Comparison of ENCODE assay signal across 2 cellular contexts in the genomic region with DNA sequence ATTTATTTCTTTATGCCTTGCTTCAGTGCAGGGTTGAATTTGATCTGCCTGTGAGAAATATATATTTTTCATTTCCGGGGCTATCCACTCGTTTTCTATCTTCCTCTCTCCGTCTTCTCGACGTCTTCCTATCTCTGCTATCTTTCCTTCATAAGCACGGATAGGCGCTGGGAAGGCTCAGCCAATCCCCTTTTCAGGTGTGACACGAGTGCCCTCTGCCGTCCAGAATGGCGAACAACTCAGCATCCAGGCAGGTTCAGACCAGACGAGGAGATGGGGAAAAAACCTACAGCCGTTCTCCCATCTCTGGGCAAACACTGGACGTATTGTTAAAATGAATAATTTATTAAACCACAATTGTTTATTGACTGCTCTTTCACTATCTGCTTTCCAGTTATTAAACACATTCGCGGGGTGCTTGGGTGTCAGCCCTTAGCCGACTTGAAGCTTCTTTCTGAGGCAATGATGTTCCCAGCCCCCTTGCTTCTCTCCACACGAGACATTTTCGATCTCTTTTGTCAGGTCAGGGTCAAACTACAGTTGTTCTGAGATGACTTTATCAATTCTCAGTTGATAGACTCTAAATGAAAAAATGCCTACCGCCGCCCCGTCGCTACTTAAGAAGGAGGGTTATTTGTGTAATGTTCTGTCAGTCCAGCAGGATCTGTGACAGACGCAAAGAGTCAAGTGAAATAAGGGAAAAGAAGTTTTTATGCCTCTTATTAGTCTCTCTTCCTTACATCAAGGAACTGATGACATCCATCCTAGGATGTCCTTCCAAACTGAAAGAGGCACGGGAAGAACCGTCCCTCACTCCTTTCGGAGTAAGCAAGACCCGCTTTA.
TF ChIP-seq lines count a peak whose summit lies in the region.

No MANE protein-coding gene starts in this region.

TF ChIP-seq in SK-N-SH, 30 proteins besides CTCF, POLR2A, EP300 and RAD21 (continued from another document):
- TF ChIP-seq, protein P1, sequence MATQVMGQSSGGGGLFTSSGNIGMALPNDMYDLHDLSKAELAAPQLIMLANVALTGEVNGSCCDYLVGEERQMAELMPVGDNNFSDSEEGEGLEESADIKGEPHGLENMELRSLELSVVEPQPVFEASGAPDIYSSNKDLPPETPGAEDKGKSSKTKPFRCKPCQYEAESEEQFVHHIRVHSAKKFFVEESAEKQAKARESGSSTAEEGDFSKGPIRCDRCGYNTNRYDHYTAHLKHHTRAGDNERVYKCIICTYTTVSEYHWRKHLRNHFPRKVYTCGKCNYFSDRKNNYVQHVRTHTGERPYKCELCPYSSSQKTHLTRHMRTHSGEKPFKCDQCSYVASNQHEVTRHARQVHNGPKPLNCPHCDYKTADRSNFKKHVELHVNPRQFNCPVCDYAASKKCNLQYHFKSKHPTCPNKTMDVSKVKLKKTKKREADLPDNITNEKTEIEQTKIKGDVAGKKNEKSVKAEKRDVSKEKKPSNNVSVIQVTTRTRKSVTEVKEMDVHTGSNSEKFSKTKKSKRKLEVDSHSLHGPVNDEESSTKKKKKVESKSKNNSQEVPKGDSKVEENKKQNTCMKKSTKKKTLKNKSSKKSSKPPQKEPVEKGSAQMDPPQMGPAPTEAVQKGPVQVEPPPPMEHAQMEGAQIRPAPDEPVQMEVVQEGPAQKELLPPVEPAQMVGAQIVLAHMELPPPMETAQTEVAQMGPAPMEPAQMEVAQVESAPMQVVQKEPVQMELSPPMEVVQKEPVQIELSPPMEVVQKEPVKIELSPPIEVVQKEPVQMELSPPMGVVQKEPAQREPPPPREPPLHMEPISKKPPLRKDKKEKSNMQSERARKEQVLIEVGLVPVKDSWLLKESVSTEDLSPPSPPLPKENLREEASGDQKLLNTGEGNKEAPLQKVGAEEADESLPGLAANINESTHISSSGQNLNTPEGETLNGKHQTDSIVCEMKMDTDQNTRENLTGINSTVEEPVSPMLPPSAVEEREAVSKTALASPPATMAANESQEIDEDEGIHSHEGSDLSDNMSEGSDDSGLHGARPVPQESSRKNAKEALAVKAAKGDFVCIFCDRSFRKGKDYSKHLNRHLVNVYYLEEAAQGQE (IDR thresholded peaks at IDR 0.05; ENCODE audit: low read depth, low read length) = no peak
- TF ChIP-seq MXI1 (IDR thresholded peaks at IDR 0.05; ENCODE audit: low read depth, low read length) = no peak
- TF ChIP-seq, protein P2, sequence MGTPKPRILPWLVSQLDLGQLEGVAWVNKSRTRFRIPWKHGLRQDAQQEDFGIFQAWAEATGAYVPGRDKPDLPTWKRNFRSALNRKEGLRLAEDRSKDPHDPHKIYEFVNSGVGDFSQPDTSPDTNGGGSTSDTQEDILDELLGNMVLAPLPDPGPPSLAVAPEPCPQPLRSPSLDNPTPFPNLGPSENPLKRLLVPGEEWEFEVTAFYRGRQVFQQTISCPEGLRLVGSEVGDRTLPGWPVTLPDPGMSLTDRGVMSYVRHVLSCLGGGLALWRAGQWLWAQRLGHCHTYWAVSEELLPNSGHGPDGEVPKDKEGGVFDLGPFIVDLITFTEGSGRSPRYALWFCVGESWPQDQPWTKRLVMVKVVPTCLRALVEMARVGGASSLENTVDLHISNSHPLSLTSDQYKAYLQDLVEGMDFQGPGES (IDR thresholded peaks at IDR 0.05; ENCODE audit: low read depth, low read length) = no peak
- TF ChIP-seq, protein P3, sequence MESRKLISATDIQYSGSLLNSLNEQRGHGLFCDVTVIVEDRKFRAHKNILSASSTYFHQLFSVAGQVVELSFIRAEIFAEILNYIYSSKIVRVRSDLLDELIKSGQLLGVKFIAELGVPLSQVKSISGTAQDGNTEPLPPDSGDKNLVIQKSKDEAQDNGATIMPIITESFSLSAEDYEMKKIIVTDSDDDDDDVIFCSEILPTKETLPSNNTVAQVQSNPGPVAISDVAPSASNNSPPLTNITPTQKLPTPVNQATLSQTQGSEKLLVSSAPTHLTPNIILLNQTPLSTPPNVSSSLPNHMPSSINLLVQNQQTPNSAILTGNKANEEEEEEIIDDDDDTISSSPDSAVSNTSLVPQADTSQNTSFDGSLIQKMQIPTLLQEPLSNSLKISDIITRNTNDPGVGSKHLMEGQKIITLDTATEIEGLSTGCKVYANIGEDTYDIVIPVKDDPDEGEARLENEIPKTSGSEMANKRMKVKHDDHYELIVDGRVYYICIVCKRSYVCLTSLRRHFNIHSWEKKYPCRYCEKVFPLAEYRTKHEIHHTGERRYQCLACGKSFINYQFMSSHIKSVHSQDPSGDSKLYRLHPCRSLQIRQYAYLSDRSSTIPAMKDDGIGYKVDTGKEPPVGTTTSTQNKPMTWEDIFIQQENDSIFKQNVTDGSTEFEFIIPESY (IDR thresholded peaks at IDR 0.05; ENCODE audit: borderline replicate concordance, low read depth) = no peak
- no peak for TF ChIP-seq RXRA (IDR thresholded peaks at IDR 0.05; ENCODE audit: borderline replicate concordance, low read depth)
- TF ChIP-seq CHD2 (IDR thresholded peaks at IDR 0.05; ENCODE audit: low read length, partially characterized antibody) = peak; percentile 42
- no peak for TF ChIP-seq RFX5 (IDR thresholded peaks at IDR 0.05; ENCODE audit: low read length)
- peak; percentile 70 for TF ChIP-seq GATA2 (CRISPR knock-in tag; IDR thresholded peaks at IDR 0.05)
- TF ChIP-seq, protein P4, sequence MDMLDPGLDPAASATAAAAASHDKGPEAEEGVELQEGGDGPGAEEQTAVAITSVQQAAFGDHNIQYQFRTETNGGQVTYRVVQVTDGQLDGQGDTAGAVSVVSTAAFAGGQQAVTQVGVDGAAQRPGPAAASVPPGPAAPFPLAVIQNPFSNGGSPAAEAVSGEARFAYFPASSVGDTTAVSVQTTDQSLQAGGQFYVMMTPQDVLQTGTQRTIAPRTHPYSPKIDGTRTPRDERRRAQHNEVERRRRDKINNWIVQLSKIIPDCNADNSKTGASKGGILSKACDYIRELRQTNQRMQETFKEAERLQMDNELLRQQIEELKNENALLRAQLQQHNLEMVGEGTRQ (IDR thresholded peaks at IDR 0.05; ENCODE audit: borderline replicate concordance, low read depth, low read length) = no peak
- TF ChIP-seq SMC3 (IDR thresholded peaks at IDR 0.05; ENCODE audit: low read depth, low read length) = peak; percentile 79
- no peak for TF ChIP-seq MEF2A (IDR thresholded peaks at IDR 0.05; ENCODE audit: borderline replicate concordance, low read depth)
- 0 out of 2 replicates have a peak, but pooled peaks have one; percentile 19 for TF ChIP-seq RCOR1 (IDR thresholded peaks at IDR 0.05; ENCODE audit: low read length)
- TF ChIP-seq ELF1 (IDR thresholded peaks at IDR 0.05) = no peak

TF ChIP-seq in HepG2, 621 proteins besides CTCF, POLR2A, EP300 and RAD21 (continued from another document):
- TF ChIP-seq, protein P5, sequence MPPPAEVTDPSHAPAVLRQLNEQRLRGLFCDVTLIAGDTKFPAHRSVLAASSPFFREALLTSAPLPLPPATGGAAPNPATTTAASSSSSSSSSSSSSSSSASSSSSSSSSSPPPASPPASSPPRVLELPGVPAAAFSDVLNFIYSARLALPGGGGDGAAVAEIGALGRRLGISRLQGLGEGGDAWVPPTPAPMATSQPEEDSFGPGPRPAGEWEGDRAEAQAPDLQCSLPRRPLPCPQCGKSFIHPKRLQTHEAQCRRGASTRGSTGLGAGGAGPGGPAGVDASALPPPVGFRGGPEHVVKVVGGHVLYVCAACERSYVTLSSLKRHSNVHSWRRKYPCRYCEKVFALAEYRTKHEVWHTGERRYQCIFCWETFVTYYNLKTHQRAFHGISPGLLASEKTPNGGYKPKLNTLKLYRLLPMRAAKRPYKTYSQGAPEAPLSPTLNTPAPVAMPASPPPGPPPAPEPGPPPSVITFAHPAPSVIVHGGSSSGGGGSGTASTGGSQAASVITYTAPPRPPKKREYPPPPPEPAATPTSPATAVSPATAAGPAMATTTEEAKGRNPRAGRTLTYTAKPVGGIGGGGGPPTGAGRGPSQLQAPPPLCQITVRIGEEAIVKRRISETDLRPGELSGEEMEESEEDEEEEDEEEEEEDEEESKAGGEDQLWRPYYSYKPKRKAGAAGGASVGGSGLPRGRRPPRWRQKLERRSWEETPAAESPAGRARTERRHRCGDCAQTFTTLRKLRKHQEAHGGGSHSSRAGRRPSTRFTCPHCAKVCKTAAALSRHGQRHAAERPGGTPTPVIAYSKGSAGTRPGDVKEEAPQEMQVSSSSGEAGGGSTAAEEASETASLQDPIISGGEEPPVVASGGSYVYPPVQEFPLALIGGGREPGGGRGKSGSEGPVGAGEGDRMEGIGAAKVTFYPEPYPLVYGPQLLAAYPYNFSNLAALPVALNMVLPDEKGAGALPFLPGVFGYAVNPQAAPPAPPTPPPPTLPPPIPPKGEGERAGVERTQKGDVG (CRISPR knock-in tag; IDR thresholded peaks at IDR 0.05; ENCODE audit: borderline replicate concordance) = no peak
- TF ChIP-seq ZNF121 (CRISPR knock-in tag; IDR thresholded peaks at IDR 0.05) (no peak), ZIK1 (CRISPR knock-in tag; IDR thresholded peaks at IDR 0.05; ENCODE audit: borderline replicate concordance, low read depth) (no peak), KDM2A (CRISPR knock-in tag; IDR thresholded peaks at IDR 0.05; ENCODE audit: borderline replicate concordance, low read depth) (0 out of 2 replicates have a peak, but pooled peaks have one; percentile 18), ZNF781 (CRISPR knock-in tag; IDR thresholded peaks at IDR 0.05; ENCODE audit: borderline replicate concordance, not compliant biosample characterization) (no peak), KDM5A (IDR thresholded peaks at IDR 0.05; ENCODE audit: borderline replicate concordance, low read length) (no peak), MAFG (CRISPR knock-in tag; IDR thresholded peaks at IDR 0.05) (no peak), NFATC3 (CRISPR knock-in tag; IDR thresholded peaks at IDR 0.05) (no peak), GTF2F1 (IDR thresholded peaks at IDR 0.05; ENCODE audit: low read length) (no peak), KAT7 (CRISPR knock-in tag; IDR thresholded peaks at IDR 0.05; ENCODE audit: borderline replicate concordance) (no peak), ZMYM4 (CRISPR knock-in tag; IDR thresholded peaks at IDR 0.05) (no peak), TAF15 (IDR thresholded peaks at IDR 0.05; ENCODE audit: low read depth, low read length, poor library complexity, severe bottlenecking) (no peak), NFE2 (CRISPR knock-in tag; IDR thresholded peaks at IDR 0.05) (no peak), STAG1 (CRISPR knock-in tag; IDR thresholded peaks at IDR 0.05) (peak; percentile 81), ZSCAN30 (CRISPR knock-in tag; IDR thresholded peaks at IDR 0.05) (no peak), HMG20B (CRISPR knock-in tag; conservative IDR thresholded peaks at IDR 0.05) (no peak), XRCC5 (optimal IDR thresholded peaks at IDR 0.05; ENCODE audit: low read length) (peak; percentile 30), AKAP8 (CRISPR knock-in tag; IDR thresholded peaks at IDR 0.05) (no peak)
- TF ChIP-seq, protein P6, sequence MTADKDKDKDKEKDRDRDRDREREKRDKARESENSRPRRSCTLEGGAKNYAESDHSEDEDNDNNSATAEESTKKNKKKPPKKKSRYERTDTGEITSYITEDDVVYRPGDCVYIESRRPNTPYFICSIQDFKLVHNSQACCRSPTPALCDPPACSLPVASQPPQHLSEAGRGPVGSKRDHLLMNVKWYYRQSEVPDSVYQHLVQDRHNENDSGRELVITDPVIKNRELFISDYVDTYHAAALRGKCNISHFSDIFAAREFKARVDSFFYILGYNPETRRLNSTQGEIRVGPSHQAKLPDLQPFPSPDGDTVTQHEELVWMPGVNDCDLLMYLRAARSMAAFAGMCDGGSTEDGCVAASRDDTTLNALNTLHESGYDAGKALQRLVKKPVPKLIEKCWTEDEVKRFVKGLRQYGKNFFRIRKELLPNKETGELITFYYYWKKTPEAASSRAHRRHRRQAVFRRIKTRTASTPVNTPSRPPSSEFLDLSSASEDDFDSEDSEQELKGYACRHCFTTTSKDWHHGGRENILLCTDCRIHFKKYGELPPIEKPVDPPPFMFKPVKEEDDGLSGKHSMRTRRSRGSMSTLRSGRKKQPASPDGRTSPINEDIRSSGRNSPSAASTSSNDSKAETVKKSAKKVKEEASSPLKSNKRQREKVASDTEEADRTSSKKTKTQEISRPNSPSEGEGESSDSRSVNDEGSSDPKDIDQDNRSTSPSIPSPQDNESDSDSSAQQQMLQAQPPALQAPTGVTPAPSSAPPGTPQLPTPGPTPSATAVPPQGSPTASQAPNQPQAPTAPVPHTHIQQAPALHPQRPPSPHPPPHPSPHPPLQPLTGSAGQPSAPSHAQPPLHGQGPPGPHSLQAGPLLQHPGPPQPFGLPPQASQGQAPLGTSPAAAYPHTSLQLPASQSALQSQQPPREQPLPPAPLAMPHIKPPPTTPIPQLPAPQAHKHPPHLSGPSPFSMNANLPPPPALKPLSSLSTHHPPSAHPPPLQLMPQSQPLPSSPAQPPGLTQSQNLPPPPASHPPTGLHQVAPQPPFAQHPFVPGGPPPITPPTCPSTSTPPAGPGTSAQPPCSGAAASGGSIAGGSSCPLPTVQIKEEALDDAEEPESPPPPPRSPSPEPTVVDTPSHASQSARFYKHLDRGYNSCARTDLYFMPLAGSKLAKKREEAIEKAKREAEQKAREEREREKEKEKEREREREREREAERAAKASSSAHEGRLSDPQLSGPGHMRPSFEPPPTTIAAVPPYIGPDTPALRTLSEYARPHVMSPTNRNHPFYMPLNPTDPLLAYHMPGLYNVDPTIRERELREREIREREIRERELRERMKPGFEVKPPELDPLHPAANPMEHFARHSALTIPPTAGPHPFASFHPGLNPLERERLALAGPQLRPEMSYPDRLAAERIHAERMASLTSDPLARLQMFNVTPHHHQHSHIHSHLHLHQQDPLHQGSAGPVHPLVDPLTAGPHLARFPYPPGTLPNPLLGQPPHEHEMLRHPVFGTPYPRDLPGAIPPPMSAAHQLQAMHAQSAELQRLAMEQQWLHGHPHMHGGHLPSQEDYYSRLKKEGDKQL (CRISPR knock-in tag; IDR thresholded peaks at IDR 0.05; ENCODE audit: low read depth) = no peak
